Comparison of ENCODE assay signal across 8 cellular contexts in genomic region chr1:11100149-11100493, GRCh38. TPM values are rescaled to one million over a fixed set of nuclear protein-coding genes. Genes with fewer than 3 reads are reported as not detected.
DNase-seq lines count a peak whose midpoint lies in the region; ATAC-seq and TF ChIP-seq lines count a peak whose summit lies in the region.

No MANE protein-coding gene starts in this region.

- H2AK5ac ChIP-seq in mesendoderm (ENCODE audit: low read length) = no peak overlapping the region

- DNase-seq in cardiac muscle cell (ENCODE audit: low read depth in 1 of 2, low spot score in 1 of 2) (no peak), Right ventricle myocardium superior (no peak), brain microvascular endothelial cell (no peak), mesendoderm (no peak), A172 (ENCODE audit: low spot score) (no peak), NOMO-1 treated with dmso at 0.1 percent for 144 hours (lab: John Stamatoyannopoulos, UW; ENCODE audit: unreplicated experiment) (no peak)

- H3K23ac ChIP-seq in mesendoderm (ENCODE audit: low read length) = no peak overlapping the region

- peak overlapping the region; percentile 98 for H3K4me3 ChIP-seq in cardiac muscle cell
- H3K4me3 ChIP-seq in brain microvascular endothelial cell (ENCODE audit: low read depth, low read length) = peak overlapping the region; percentile 97
- H3K4me3 ChIP-seq in mesendoderm (ENCODE audit: low read length) = no peak overlapping the region
- peak overlapping the region; percentile 92 for H3K4me3 ChIP-seq in urinary bladder (ENCODE audit: low read depth, low read length)

- TF ChIP-seq CTCF in cardiac muscle cell (IDR thresholded peaks at IDR 0.05; ENCODE audit: low read depth, low read length) (no peak), brain microvascular endothelial cell (IDR thresholded peaks at IDR 0.05; ENCODE audit: low read depth, low read length, missing control alignments) (no peak)

- H3K4me2 ChIP-seq in mesendoderm (ENCODE audit: low read length) = peak overlapping the region; percentile 15

- in situ Hi-C loops in brain microvascular endothelial cell (cut with HindIII; ENCODE audit: low pct_ligation_motif_present, low sequenced_read_pairs) = no loop called here

- no peaks in the 10 kb centered on the region for H3K9me3 ChIP-seq in cardiac muscle cell (ENCODE audit: low read depth)

- intact Hi-C loops in Right ventricle myocardium superior (cut with DNase I) = no loop called here

- no peak overlapping the region for H2BK5ac ChIP-seq in mesendoderm (ENCODE audit: low read length)

- H2BK120ac ChIP-seq in mesendoderm (ENCODE audit: low read depth, low read length) = no peak overlapping the region

- peaks cover 15% of the 10 kb centered on the region for H3K79me2 ChIP-seq in mesendoderm (ENCODE audit: control insufficient read depth, insufficient read depth, low read length)

- peak overlapping the region; percentile 81 for H3K56ac ChIP-seq in mesendoderm (ENCODE audit: low read length)

- peak overlapping the region; percentile 81 for H4K8ac ChIP-seq in mesendoderm (ENCODE audit: low read depth, low read length)

- H3K27me3 ChIP-seq in cardiac muscle cell (no peaks in the 10 kb centered on the region), brain microvascular endothelial cell (replicated peaks) (no peaks in the 10 kb centered on the region), mesendoderm (ENCODE audit: insufficient read depth, low read length, poor library complexity) (no peaks in the 10 kb centered on the region)

- H3K9ac ChIP-seq in mesendoderm (ENCODE audit: low read length) = peak overlapping the region; percentile 50

- peaks cover 6% of the 10 kb centered on the region for H3K79me1 ChIP-seq in mesendoderm (ENCODE audit: low read length)

- peak overlapping the region; percentile 95 for H3K27ac ChIP-seq in cardiac muscle cell
- peak overlapping the region; percentile 66 for H3K27ac ChIP-seq in brain microvascular endothelial cell
- H3K27ac ChIP-seq in mesendoderm (ENCODE audit: low read depth, low read length) = no peak overlapping the region
- no peak overlapping the region for H3K27ac ChIP-seq in urinary bladder (ENCODE audit: low read depth)

- no peak overlapping the region for H2BK15ac ChIP-seq in mesendoderm (replicated peaks; ENCODE audit: low read depth)

- H3K4me1 ChIP-seq in cardiac muscle cell (ENCODE audit: low read depth) = peaks cover 9% of the 10 kb centered on the region
- no peaks in the 10 kb centered on the region for H3K4me1 ChIP-seq in mesendoderm (ENCODE audit: control insufficient read depth, low read depth, low read length)
- H3K4me1 ChIP-seq in urinary bladder (ENCODE audit: insufficient read depth) = no peaks in the 10 kb centered on the region

- ATAC-seq in Right ventricle myocardium superior (ENCODE audit: poor library complexity) (no peak), GM21717 (IDR thresholded peaks at IDR 0.05; ENCODE audit: unreplicated experiment) (no peak)

- WGBS in mesendoderm (ENCODE audit: extremely low coverage, insufficient coverage, low lambda C conversion rate) = no CpG with 5 or more reads among the region's 13 CpGs
- WGBS in urinary bladder = 33% methylated on average over 13 of the region's 13 CpGs

- peak overlapping the region; percentile 8 for H3K18ac ChIP-seq in mesendoderm (ENCODE audit: low read length)

- peak overlapping the region; percentile 37 for H3K4ac ChIP-seq in mesendoderm (ENCODE audit: low read depth, low read length)

- H3K36me3 ChIP-seq in cardiac muscle cell = peaks cover 20% of the 10 kb centered on the region
- peaks cover 21% of the 10 kb centered on the region for H3K36me3 ChIP-seq in brain microvascular endothelial cell (replicated peaks)
- H3K36me3 ChIP-seq in mesendoderm (ENCODE audit: control insufficient read depth, insufficient read depth, low read length) = peaks cover 3% of the 10 kb centered on the region
- peaks cover 2% of the 10 kb centered on the region for H3K36me3 ChIP-seq in urinary bladder (ENCODE audit: insufficient read depth)

- H4K5ac ChIP-seq in mesendoderm (ENCODE audit: low read length) = no peak overlapping the region

RNA-seq across cellular contexts. Expression of gene EXOSC10, which starts 0.5 kb away (rescaled TPM):
- 52.0 and 52.3 TPM in 2 replicates for total RNA-seq in cardiac muscle cell
- polyA plus RNA-seq in cardiac muscle cell = 69.3 and 79.0 TPM in 2 replicates
- total RNA-seq in Right ventricle myocardium superior = 15.8 TPM
- polyA plus RNA-seq in mesendoderm (2013, experiment 1 of 2) = 70.8 TPM
- polyA plus RNA-seq in mesendoderm (2013, experiment 2 of 2) = 71.5 TPM
- total RNA-seq in urinary bladder = 54.0 TPM
- 38.4 TPM for polyA plus RNA-seq in urinary bladder
- 55.0 and 65.1 TPM in 2 replicates for total RNA-seq in A172 (2014; rRNA removed; shearing (Covaris generic))

RNA-seq across cellular contexts. Expression of gene SRM, which starts 40.3 kb away (rescaled TPM):
- total RNA-seq in cardiac muscle cell (48.6 and 62.8 TPM in 2 replicates), Right ventricle myocardium superior (47.2 TPM), urinary bladder (9.0 TPM)
- polyA plus RNA-seq in cardiac muscle cell (108 and 184 TPM in 2 replicates), urinary bladder (83.2 TPM)
- polyA plus RNA-seq in mesendoderm (2013, experiment 1 of 2) = 484 TPM
- polyA plus RNA-seq in mesendoderm (2013, experiment 2 of 2) = 453 TPM
- 28.2 and 28.4 TPM in 2 replicates for total RNA-seq in A172 (2014; rRNA removed; shearing (Covaris generic))

RNA-seq across cellular contexts. Expression of gene MASP2, which starts 53.1 kb away (rescaled TPM):
- total RNA-seq in cardiac muscle cell (not detected in 2 replicates), Right ventricle myocardium superior (not detected), urinary bladder (not detected)
- polyA plus RNA-seq in cardiac muscle cell (0.39 and 0.40 TPM in 2 replicates), urinary bladder (not detected)
- 0.52 TPM for polyA plus RNA-seq in mesendoderm (2013, experiment 1 of 2)
- 0.38 TPM for polyA plus RNA-seq in mesendoderm (2013, experiment 2 of 2)
- 0.43 TPM in 1 of 2 replicates, not detected in the other for total RNA-seq in A172 (2014; rRNA removed; shearing (Covaris generic))

Comparison
In these comparisons a context has a peak if more than half of its experiments do, and no peak if none do; other contexts are left out.
1. H3K27ac ChIP-seq: peak in cardiac muscle cell (single experiment) and brain microvascular endothelial cell (single experiment); none in mesendoderm (single experiment) and urinary bladder (single experiment).